In genomic region chr2:10812362-10813084, GRCh38 we compare ENCODE assay signal across 8 cellular contexts. TPM values are rescaled to one million over a fixed set of nuclear protein-coding genes. Genes with fewer than 3 reads are reported as not detected.
A peak's percentile ranks its signal among the peaks of the same experiment; 100 is the strongest.
DNase-seq lines count a peak whose midpoint lies in the region; ATAC-seq and TF ChIP-seq lines count a peak whose summit lies in the region.

TSS of gene PDIA6 (minus strand) at chr2:10812785. CDS start at chr2:10812696, 89 bp downstream.

- H3K27ac ChIP-seq in H9 (ENCODE audit: insufficient read length, low read depth, low read length) = no peak within 1 kb of the TSS

- H3K18ac ChIP-seq in H9 (ENCODE audit: insufficient read length, low read depth, low read length) = peak within 1 kb of the TSS; percentile 68

- H3K27me3 ChIP-seq in H9 (ENCODE audit: insufficient read depth, low read length) = no peaks in the 10 kb centered on the region

- H3K79me1 ChIP-seq in H9 (ENCODE audit: insufficient read depth, low read depth, low read length, poor library complexity, severe bottlenecking) = no peaks in the 10 kb centered on the region

- no peak within 1 kb of the TSS for H4K8ac ChIP-seq in H9 (replicated peaks; ENCODE audit: insufficient read length, low read depth, low read length)

- peak; percentile 95 for ATAC-seq in stimulated activated naive CD8-positive, alpha-beta T cell treated with anti-CD3 and anti-CD28 coated beads, Interleukin-15, Interleukin-2, amounts not matched to agents 100 U/mL and 50 U/mL, for 24 hours

- no peak for TF ChIP-seq CTCF in H9 (conservative IDR thresholded peaks at IDR 0.05)
- no peak for TF ChIP-seq CTCF in nephron (IDR thresholded peaks at IDR 0.05; ENCODE audit: unreplicated experiment in 3 of 3)

- H2BK20ac ChIP-seq in H9 (ENCODE audit: low read depth, low read length, poor library complexity, severe bottlenecking) = no peak within 1 kb of the TSS

- no peak within 1 kb of the TSS for H2AK5ac ChIP-seq in H9 (ENCODE audit: insufficient read length, low read length)

- peak; percentile 77 for TF ChIP-seq POLR2A in Raji (IDR thresholded peaks at IDR 0.05; ENCODE audit: insufficient read depth, low read depth, low read length)

- WGBS in H9 (ENCODE audit: extremely low coverage, insufficient read length, low lambda C conversion rate) = no CpG with 5 or more reads among the region's 94 CpGs

- no peak within 1 kb of the TSS for H2AFZ ChIP-seq in H9 (ENCODE audit: low read length)

- H3K27ac Mint-ChIP-seq in H9 = peak within 1 kb of the TSS; percentile 51 to 93 (median 81); a peak in 6 of 7 replicates
- H3K27ac Mint-ChIP-seq in nephron = peak within 1 kb of the TSS; percentile 39 to 95 (median 89)

- no peak within 1 kb of the TSS for H3K23ac ChIP-seq in H9 (ENCODE audit: insufficient read length, low read depth, low read length)

- no peak within 1 kb of the TSS for H3K56ac ChIP-seq in H9 (ENCODE audit: insufficient read length, low read depth, low read length)

- H3K4me1 Mint-ChIP-seq in H9 (peaks cover 35 to 41% of the 10 kb centered on the region in 2 experiments), nephron (peaks cover 32% of the 10 kb centered on the region)

- peaks cover 44% of the 10 kb centered on the region for H3K79me2 ChIP-seq in H9 (ENCODE audit: insufficient read depth, low read length)

- no peak within 1 kb of the TSS for H4K5ac ChIP-seq in H9 (ENCODE audit: insufficient read length, low read depth, low read length)

- H3K36me3 Mint-ChIP-seq in H9 (ENCODE audit: insufficient read depth in 1 of 3, low read depth in 3 of 3) = peaks cover 6 to 10% (median 10%) of the 10 kb centered on the region in 3 experiments; a peak in 6 of 7 replicates
- peaks cover 7% of the 10 kb centered on the region for H3K36me3 Mint-ChIP-seq in nephron (ENCODE audit: low read depth)

- DNase-seq in ELR (ENCODE audit: low read depth) = peak; percentile 97
- peak; percentile 97 for DNase-seq in H9
- DNase-seq in M059J (ENCODE audit: low read depth) = peak; percentile 91
- DNase-seq in activated T-helper 9 cell treated with anti-CD3 and anti-CD28 coated beads, Interleukin-2, amount 50 U/mL, for 16 hours (ENCODE audit: low read depth) = peak; percentile 88
- DNase-seq in fibroblast of peridontal ligament (ENCODE audit: extremely low read depth) = peak; percentile 94
- DNase-seq in stimulated activated naive CD8-positive, alpha-beta T cell treated with anti-CD3 and anti-CD28 coated beads, Interleukin-15, Interleukin-2, amounts not matched to agents 100 U/mL and 50 U/mL, for 24 hours = peak; percentile 98

- H3K27me3 Mint-ChIP-seq in H9 (ENCODE audit: low read depth) = peaks cover 2% of the 10 kb centered on the region; the same call in 1 of the 2 replicates
- H3K27me3 Mint-ChIP-seq in nephron (ENCODE audit: low read depth) = peaks cover 8% of the 10 kb centered on the region

- H3K4me1 ChIP-seq in H9 (ENCODE audit: insufficient read depth, low read length) = no peaks in the 10 kb centered on the region; the same call in 1 of the 2 replicates

- H3K4ac ChIP-seq in H9 (ENCODE audit: low read depth, low read length) = no peak within 1 kb of the TSS

- H2BK15ac ChIP-seq in H9 (ENCODE audit: low read depth, low read length) = no peak within 1 kb of the TSS

- peaks cover 6% of the 10 kb centered on the region for H3K23me2 ChIP-seq in H9 (ENCODE audit: insufficient read length, low read depth, low read length, poor library complexity, severe bottlenecking)

- peaks cover 3% of the 10 kb centered on the region for H4K20me1 ChIP-seq in H9 (ENCODE audit: control insufficient read depth, insufficient read depth, insufficient read length)

- peak within 1 kb of the TSS; percentile 79 for H3K4me2 ChIP-seq in H9 (ENCODE audit: insufficient read depth, insufficient read length, low read length)

- no peak within 1 kb of the TSS for H2BK5ac ChIP-seq in H9 (ENCODE audit: insufficient read length, low read length)

- no peak within 1 kb of the TSS for H4K91ac ChIP-seq in H9 (ENCODE audit: insufficient read length, low read depth, low read length)

- H3T11ph ChIP-seq in H9 (ENCODE audit: low read length) = no peak within 1 kb of the TSS

- H3K14ac ChIP-seq in H9 (ENCODE audit: insufficient read depth, low read length) = peak within 1 kb of the TSS; percentile 96

- H3K9me3 ChIP-seq in H9 (ENCODE audit: control insufficient read depth, low read depth, low read length) = no peaks in the 10 kb centered on the region

- H2BK120ac ChIP-seq in H9 (ENCODE audit: low read depth, low read length, poor library complexity, severe bottlenecking) = no peak within 1 kb of the TSS

- peak within 1 kb of the TSS; percentile 90 to 94 for H3K4me3 Mint-ChIP-seq in H9
- peak within 1 kb of the TSS; percentile 94 to 95 (median 95) for H3K4me3 Mint-ChIP-seq in nephron

- H2BK12ac ChIP-seq in H9 (ENCODE audit: insufficient read length, low read depth, low read length) = no peak within 1 kb of the TSS

- peak within 1 kb of the TSS; percentile 80 for H3K9ac ChIP-seq in H9 (ENCODE audit: extremely low read depth, insufficient read length, low read length)

- no peaks in the 10 kb centered on the region for H3K9me3 Mint-ChIP-seq in H9
- no peaks in the 10 kb centered on the region for H3K9me3 Mint-ChIP-seq in nephron

RNA-seq across cellular contexts. Expression of gene PDIA6, which starts in this region (rescaled TPM):
- total RNA-seq in H9 (2021) = 296 and 301 TPM in 2 replicates
- total RNA-seq in M059J (2014; rRNA removed; shearing (Covaris generic)) = 345 and 486 TPM in 2 replicates
